9 cellular contexts compared by ENCODE assay signal in genomic region chr21:42514883-42515228, GRCh38. TPM values are rescaled to one million over a fixed set of nuclear protein-coding genes. Genes with fewer than 3 reads are reported as not detected.
DNase-seq lines count a peak whose midpoint lies in the region; ATAC-seq, FAIRE-seq and TF ChIP-seq lines count a peak whose summit lies in the region.
"Had no signal": no experiment of that assay in that cellular context is flagged by ENCODE, and none has a peak within 500 bp of the region (broad histone marks: within the 10 kb centered on the region; RNA-seq: fewer than 3 reads in every experiment).

No MANE protein-coding gene starts in this region.

- peaks cover 4% of the 10 kb centered on the region for H4K20me1 ChIP-seq in astrocyte (ENCODE audit: insufficient read depth, low read length)

- FAIRE-seq in astrocyte (lab: Jason Lieb, UNC), result no peak

- peak overlapping the region; percentile 88 for H3K4me2 ChIP-seq in astrocyte (ENCODE audit: low read length)

- H3K36me3 Mint-ChIP-seq in activated T-cell treated with anti-CD3 and anti-CD28 coated beads, Interleukin-2, amount 50 U/mL, for 72 hours (ENCODE audit: insufficient read depth in 2 of 2), result peaks cover 1 to 7% of the 10 kb centered on the region in 2 donors
- no peaks in the 10 kb centered on the region for H3K36me3 Mint-ChIP-seq in astrocyte (ENCODE audit: low read depth, unreplicated experiment)

- WGBS in lower leg skin, 2 donors, result 25 to 29% methylated on average over 5 of the region's 5 CpGs
- WGBS in transverse colon (ENCODE audit: low coverage in 1 of 2), 2 donors, result 15 to 17% methylated on average over 5 of the region's 5 CpGs

- no peak for TF ChIP-seq POLR2A in lower leg skin (IDR thresholded peaks at IDR 0.05)
- TF ChIP-seq POLR2A in transverse colon (IDR thresholded peaks at IDR 0.05), result no peak

- ATAC-seq in activated T-cell treated with anti-CD3 and anti-CD28 coated beads, Interleukin-2, amount 50 U/mL, for 72 hours (replicated peaks in 1 of 2), result no peak
- no peak for ATAC-seq in HG02759 (IDR thresholded peaks at IDR 0.05; ENCODE audit: unreplicated experiment)
- no peak for ATAC-seq in sciatic nerve

- no peaks in the 10 kb centered on the region for H3K79me2 ChIP-seq in astrocyte (ENCODE audit: insufficient read depth, low read length)

- H3K9me3 Mint-ChIP-seq in activated T-cell treated with anti-CD3 and anti-CD28 coated beads, Interleukin-2, amount 50 U/mL, for 72 hours, result no peaks in the 10 kb centered on the region
- H3K9me3 Mint-ChIP-seq in astrocyte (ENCODE audit: unreplicated experiment), result no peaks in the 10 kb centered on the region

- H3K4me3 Mint-ChIP-seq in activated T-cell treated with anti-CD3 and anti-CD28 coated beads, Interleukin-2, amount 50 U/mL, for 72 hours, result peak overlapping the region; percentile 79 to 89
- H3K4me3 Mint-ChIP-seq in astrocyte (ENCODE audit: unreplicated experiment), result peak overlapping the region; percentile 82

- H3K4me1 ChIP-seq in astrocyte (ENCODE audit: insufficient read depth, low read length) (peaks cover 28% of the 10 kb centered on the region), transverse colon (peaks cover 3 to 39% (median 23%) of the 10 kb centered on the region in 4 donors)

- H3K9me3 ChIP-seq in astrocyte (ENCODE audit: insufficient read depth, low read depth, low read length) (no peaks in the 10 kb centered on the region), transverse colon (no peaks in the 10 kb centered on the region)

- no peak overlapping the region for H2AFZ ChIP-seq in astrocyte (ENCODE audit: low read depth, low read length)

- in situ Hi-C loops in transverse colon (cut with MboI; ENCODE audit: low pct_ligation_motif_present in 1 of 4, low pct_unique_long_range_greater_than_20kb in 1 of 4, low sequenced_read_pairs in 3 of 4), result no loop called here

- H3K27ac Mint-ChIP-seq in activated T-cell treated with anti-CD3 and anti-CD28 coated beads, Interleukin-2, amount 50 U/mL, for 72 hours, result peak overlapping the region; percentile 70
- peak overlapping the region; percentile 82 for H3K27ac Mint-ChIP-seq in astrocyte (ENCODE audit: unreplicated experiment)

- no peaks in the 10 kb centered on the region for H3K27me3 ChIP-seq in astrocyte (ENCODE audit: insufficient read depth, low read length)
- no peaks in the 10 kb centered on the region for H3K27me3 ChIP-seq in transverse colon

- TF ChIP-seq EP300 in transverse colon (IDR thresholded peaks at IDR 0.05; ENCODE audit: low read depth), result no peak

- peak overlapping the region; percentile 55 for H3K9ac ChIP-seq in astrocyte (ENCODE audit: low read length)

- intact Hi-C loops in lower leg skin (cut with DNase I; ENCODE audit: low total_unique reads), result no loop called here
- intact Hi-C loops in transverse colon (cut with DNase I; ENCODE audit: low total_unique reads), result no loop called here
- intact Hi-C loops in sciatic nerve (cut with DNase I), result no loop called here

- H3K4me3 ChIP-seq in astrocyte (ENCODE audit: insufficient read depth, low read depth, low read length) (peak overlapping the region; percentile 63), lower leg skin (ENCODE audit: low read depth, poor library complexity, severe bottlenecking) (peak overlapping the region; percentile 68), transverse colon (peak overlapping the region; percentile 79 to 94 (median 92))

- no peaks in the 10 kb centered on the region for H3K27me3 Mint-ChIP-seq in activated T-cell treated with anti-CD3 and anti-CD28 coated beads, Interleukin-2, amount 50 U/mL, for 72 hours (ENCODE audit: low read depth)
- H3K27me3 Mint-ChIP-seq in astrocyte (ENCODE audit: low read depth, unreplicated experiment), result peaks cover 6% of the 10 kb centered on the region

- DNase-seq in activated T-cell treated with anti-CD3 and anti-CD28 coated beads, Interleukin-2, amount 50 U/mL, for 72 hours, result no peak
- DNase-seq in activated T-cell treated with anti-CD3 and anti-CD28 coated beads for 4 hours (no peak), astrocyte (ENCODE audit: low read depth) (no peak), lower leg skin (ENCODE audit: low spot score in 2 of 2) (no peak), transverse colon (no peak), NCI-H1930 (lab: John Stamatoyannopoulos, UW) (no peak), sciatic nerve (ENCODE audit: low spot score) (no peak)
- DNase-seq: IMR-90 had no signal

- no peak for TF ChIP-seq CTCF in astrocyte (IDR thresholded peaks at IDR 0.05; ENCODE audit: insufficient read depth, low read depth, low read length)
- TF ChIP-seq CTCF in lower leg skin (IDR thresholded peaks at IDR 0.05), result no peak
- TF ChIP-seq CTCF in transverse colon (IDR thresholded peaks at IDR 0.05), result no peak

- H3K27ac ChIP-seq in astrocyte (ENCODE audit: low read depth, low read length) (no peak overlapping the region), transverse colon (peak overlapping the region; percentile 86 to 92 (median 89))

- H3K36me3 ChIP-seq in astrocyte (ENCODE audit: insufficient read depth, low read length) (no peaks in the 10 kb centered on the region), transverse colon (peaks cover 0 to 7% (median 0%) of the 10 kb centered on the region in 4 donors)

- H3K4me1 Mint-ChIP-seq in activated T-cell treated with anti-CD3 and anti-CD28 coated beads, Interleukin-2, amount 50 U/mL, for 72 hours (ENCODE audit: low read depth), result peaks cover 30% of the 10 kb centered on the region
- peaks cover 27% of the 10 kb centered on the region for H3K4me1 Mint-ChIP-seq in astrocyte (ENCODE audit: low read depth, unreplicated experiment)

RNA-seq across cellular contexts. Expression of gene SLC37A1, which starts 1.2 kb away (rescaled TPM):
- total RNA-seq in activated T-cell treated with anti-CD3 and anti-CD28 coated beads, Interleukin-2, amount 50 U/mL, for 72 hours, result 10 to 100 TPM; 27.5 to 37.6 TPM
- total RNA-seq in astrocyte (5.8 and 6.9 TPM in 2 replicates), lower leg skin (10 to 100 TPM in 3 of 4 donors, 1 to 10 TPM in 1; 7.4 to 19.2 (median 16.9) TPM), transverse colon (100 to 1,000 TPM in 3 of 4 donors, 10 to 100 TPM in 1; 80.8 to 139 (median 117) TPM), sciatic nerve (7.4 TPM)

RNA-seq across cellular contexts. Expression of gene RSPH1, which starts 18.8 kb away (rescaled TPM):
- total RNA-seq in activated T-cell treated with anti-CD3 and anti-CD28 coated beads, Interleukin-2, amount 50 U/mL, for 72 hours, result under 1 TPM; 0.19 to 0.36 TPM
- total RNA-seq in astrocyte, result 0.43 TPM in 1 of 2 replicates, not detected in the other
- 1 to 10 TPM in 3 of 4 donors, under 1 TPM in 1; 0.34 to 3.7 (median 2.1) TPM for total RNA-seq in lower leg skin
- total RNA-seq in transverse colon, result 1 to 10 TPM in 3 of 4 donors, under 1 TPM in 1; 0.80 to 10.0 (median 8.0) TPM
- 0.58 TPM for total RNA-seq in sciatic nerve
- total RNA-seq: IMR-90 had no signal
